Comparison of ENCODE assay signal across 25 cellular contexts in the genomic region with DNA sequence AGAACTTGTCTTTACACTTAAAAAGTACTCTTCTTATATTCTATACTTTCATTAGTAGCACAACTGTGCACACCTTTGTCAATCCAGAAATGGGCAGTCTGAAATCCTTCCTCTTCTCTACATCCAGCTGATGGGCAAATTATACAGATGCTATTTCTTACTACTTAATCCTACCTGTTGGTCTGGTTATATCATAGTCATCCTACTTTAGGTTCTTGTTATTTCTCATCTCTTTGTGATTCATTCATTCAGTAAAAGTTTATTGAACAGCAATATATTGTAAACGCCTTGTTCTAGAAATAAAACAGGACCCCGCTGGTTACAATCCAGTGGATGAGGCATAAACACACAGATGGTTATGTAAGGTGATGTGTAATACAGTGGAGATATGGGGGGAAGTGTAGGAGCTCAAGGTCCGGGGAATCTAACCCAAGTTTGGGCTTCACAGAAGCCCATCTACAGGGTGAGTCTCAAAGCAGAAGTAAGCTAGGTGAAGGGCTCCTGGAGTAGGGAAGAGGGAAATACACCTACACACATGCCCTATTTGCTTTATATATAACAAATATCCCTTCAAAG. TPM values are rescaled to one million over a fixed set of nuclear protein-coding genes. Genes with fewer than 3 reads are reported as not detected.
"Had no signal": no experiment of that assay in that cellular context is flagged by ENCODE, and none has a peak within 500 bp of the region (broad histone marks: within the 10 kb centered on the region; RNA-seq: fewer than 3 reads in every experiment).

No MANE protein-coding gene starts in this region.

- H3K9me3 Mint-ChIP-seq: activated naive CD4-positive, alpha-beta T cell treated with anti-CD3 and anti-CD28 coated beads, Interleukin-2, amount 50 U/mL, for 72 hours; activated naive CD8-positive, alpha-beta T cell treated with anti-CD3 and anti-CD28 coated beads, Interleukin-2, amount 50 U/mL, for 24 hours; activated T-helper 1 cell treated with anti-CD3 and anti-CD28 coated beads, Interleukin-12 subunit alpha, Interleukin-12 subunit beta, Interleukin-2, Interleukin-4 antibody, amounts not matched to agents 30 ng/mL and 10 ng/mL and 1 ng/mL, durations not matched to agents 14 hours and 24 hours and 36 hours; central memory CD8-positive, alpha-beta T cell had no signal

- ATAC-seq: activated CD8-positive, alpha-beta T cell treated with anti-CD3 and anti-CD28 coated beads, Interleukin-2, amount 10 ng/mL, durations not matched to agents 7 days and 5 days; activated naive CD8-positive, alpha-beta T cell treated with anti-CD3 and anti-CD28 coated beads, Interleukin-2, amount 50 U/mL, for 24 hours; body of pancreas had no signal

- H3K27me3 Mint-ChIP-seq: activated naive CD8-positive, alpha-beta T cell treated with anti-CD3 and anti-CD28 coated beads, Interleukin-2, amount 50 U/mL, for 24 hours; central memory CD8-positive, alpha-beta T cell had no signal

- H3K27ac Mint-ChIP-seq: activated CD8-positive, alpha-beta T cell treated with anti-CD3 and anti-CD28 coated beads, Interleukin-2, amount 10 ng/mL, durations not matched to agents 7 days and 5 days; activated naive CD4-positive, alpha-beta T cell treated with anti-CD3 and anti-CD28 coated beads, Interleukin-2, amount 50 U/mL, for 72 hours; activated naive CD8-positive, alpha-beta T cell treated with anti-CD3 and anti-CD28 coated beads, Interleukin-2, amount 50 U/mL, for 24 hours; activated T-helper 1 cell treated with anti-CD3 and anti-CD28 coated beads, Interleukin-12 subunit alpha, Interleukin-12 subunit beta, Interleukin-2, Interleukin-4 antibody, amounts not matched to agents 30 ng/mL and 10 ng/mL and 1 ng/mL, durations not matched to agents 14 hours and 24 hours and 36 hours had no signal

- DNase-seq: activated CD4-positive, alpha-beta T cell treated with anti-CD3 and anti-CD28 coated beads for 4 hours; activated CD4-positive, alpha-beta T cell treated with anti-CD3 and anti-CD28 coated beads, Interleukin-2, amount 50 U/mL, for 4 hours; activated CD4-positive, CD25-positive, alpha-beta regulatory T cell; activated CD8-positive, alpha-beta T cell treated with anti-CD3 and anti-CD28 coated beads, Interleukin-2, amount 10 ng/mL, durations not matched to agents 7 days and 5 days; activated effector memory CD4-positive, alpha-beta T cell treated with anti-CD3 and anti-CD28 coated beads, Interleukin-2, amount 50 U/mL, for 16 hours; activated naive CD4-positive, alpha-beta T cell treated with Interleukin-2 at 50 U/mL for 16 hours; activated naive CD8-positive, alpha-beta T cell treated with anti-CD3 and anti-CD28 coated beads, Interleukin-2, amount 50 U/mL, for 24 hours; amniotic stem cell; body of pancreas; KG1; NCI-H1105; NCI-H1436; NCI-H1694 treated with DMSO at 0.1 percent for 48 hours; NCI-H2029 treated with DMSO at 0.1 percent for 48 hours; NCI-H510A treated with DMSO at 0.1 percent for 48 hours; NCI-H69; NK-92 treated with Interleukin-12 subunit alpha and Interleukin-12 subunit beta, amount 100 ng/mL, for 24 hours; Peyer's patch; Right ventricle myocardium superior; SJCRH30; SK-N-SH; T-helper 1 cell had no signal

- H3K4me3 Mint-ChIP-seq: activated CD8-positive, alpha-beta T cell treated with anti-CD3 and anti-CD28 coated beads, Interleukin-2, amount 10 ng/mL, durations not matched to agents 7 days and 5 days; activated naive CD8-positive, alpha-beta T cell treated with anti-CD3 and anti-CD28 coated beads, Interleukin-2, amount 50 U/mL, for 24 hours; activated T-helper 1 cell treated with anti-CD3 and anti-CD28 coated beads, Interleukin-12 subunit alpha, Interleukin-12 subunit beta, Interleukin-2, Interleukin-4 antibody, amounts not matched to agents 30 ng/mL and 10 ng/mL and 1 ng/mL, durations not matched to agents 14 hours and 24 hours and 36 hours; central memory CD8-positive, alpha-beta T cell had no signal

- H3K36me3 Mint-ChIP-seq: activated naive CD4-positive, alpha-beta T cell treated with anti-CD3 and anti-CD28 coated beads, Interleukin-2, amount 50 U/mL, for 72 hours had no signal

RNA-seq across cellular contexts. Expression of a gene that starts 55.0 kb away (rescaled TPM):
- total RNA-seq: SJCRH30 had no signal
